Comparison of ENCODE assay signal across 8 cellular contexts in the genomic region with DNA sequence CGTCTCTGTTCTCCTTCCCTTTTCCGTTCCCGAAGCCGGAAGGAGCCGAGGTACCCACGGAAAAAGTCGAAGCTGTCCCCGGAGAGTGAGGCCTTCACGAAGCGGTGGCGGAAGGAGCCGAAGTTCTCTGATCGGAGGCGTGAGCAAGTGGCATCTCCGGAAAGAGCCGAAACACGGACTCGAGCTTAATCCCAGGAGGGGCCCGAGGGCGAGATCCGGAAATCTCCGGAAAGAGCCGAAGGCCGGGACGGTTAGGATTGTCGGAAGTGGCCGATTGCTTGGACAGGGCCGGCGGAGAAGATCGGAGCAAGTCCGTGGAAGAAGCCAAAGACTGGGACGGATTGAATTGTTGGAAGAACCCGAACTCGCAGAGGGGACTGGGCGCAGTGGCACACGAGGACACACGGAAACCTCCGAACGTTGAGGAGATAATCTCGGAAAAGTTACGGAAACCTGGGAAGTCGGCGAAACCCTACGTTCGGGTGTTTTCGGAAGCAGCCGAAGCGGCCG. TPM values are rescaled to one million over a fixed set of nuclear protein-coding genes. Genes with fewer than 3 reads are reported as not detected.
A peak's percentile ranks its signal among the peaks of the same experiment; 100 is the strongest.
DNase-seq lines count a peak whose midpoint lies in the region; ATAC-seq and TF ChIP-seq lines count a peak whose summit lies in the region.

No MANE protein-coding gene starts in this region.

- H3K36me3 Mint-ChIP-seq in glutamatergic neuron (ENCODE audit: unreplicated experiment) = no peaks in the 10 kb centered on the region

- H3K27ac Mint-ChIP-seq in glutamatergic neuron (ENCODE audit: unreplicated experiment) = peak overlapping the region; percentile 98

- H3K4me1 Mint-ChIP-seq in glutamatergic neuron (ENCODE audit: low read depth, unreplicated experiment) = peaks cover 17% of the 10 kb centered on the region

- H3K9me3 Mint-ChIP-seq in glutamatergic neuron (ENCODE audit: unreplicated experiment) = peaks cover 15% of the 10 kb centered on the region

- ATAC-seq in HG02678 (IDR thresholded peaks at IDR 0.05; ENCODE audit: unreplicated experiment) (peak; percentile 64), omental fat pad (ENCODE audit: low FRiP score) (peak; percentile 74)

- peak; percentile 99 for DNase-seq in NCI-H1105 treated with DMSO at 0.1 percent for 48 hours (lab: John Stamatoyannopoulos, UW)
- DNase-seq in SKM-1 treated with dmso at 0.1 percent for 144 hours (lab: John Stamatoyannopoulos, UW; ENCODE audit: unreplicated experiment) = peak; percentile 89
- peak; percentile 98 for DNase-seq in activated naive CD8-positive, alpha-beta T cell treated with anti-CD3 and anti-CD28 coated beads, Interleukin-2, amount 50 U/mL, for 16 hours (ENCODE audit: low read depth, low spot score)
- peak; percentile 99 for DNase-seq in glutamatergic neuron
- DNase-seq in omental fat pad (ENCODE audit: low spot score) = peak; percentile 99

- peak overlapping the region; percentile 97 for H3K4me3 Mint-ChIP-seq in glutamatergic neuron (ENCODE audit: unreplicated experiment)

- no peak for TF ChIP-seq CTCF in glutamatergic neuron (IDR thresholded peaks at IDR 0.05; ENCODE audit: partially characterized antibody, unreplicated experiment)
- no peak for TF ChIP-seq CTCF in omental fat pad (IDR thresholded peaks at IDR 0.05)

- H3K4me3 ChIP-seq in GM08714 (ENCODE audit: low read length) = peak overlapping the region; percentile 72; the same call in 1 of the 2 replicates

- peaks cover 13% of the 10 kb centered on the region for H3K27me3 Mint-ChIP-seq in glutamatergic neuron (ENCODE audit: unreplicated experiment)

- H3K27ac ChIP-seq in temporal lobe (ENCODE audit: low read depth, low read length) = peak overlapping the region; percentile 96

RNA-seq across cellular contexts. Expression of a gene that starts 0.5 kb away (rescaled TPM):
- total RNA-seq in glutamatergic neuron (ENCODE audit: unreplicated experiment) (216 TPM), omental fat pad (100 to 1,000 TPM in 2 of 4 donors, 10 to 100 TPM in 2; 55.2 to 132 (median 86.1) TPM), temporal lobe (83.6 TPM)

RNA-seq across cellular contexts. Expression of a gene that starts 6.4 kb away (rescaled TPM):
- 32.1 TPM for total RNA-seq in glutamatergic neuron (ENCODE audit: unreplicated experiment)
- total RNA-seq in omental fat pad = 10 to 100 TPM in 3 of 4 donors, 1 to 10 TPM in 1; 9.8 to 15.2 (median 11.0) TPM
- 10.1 TPM for total RNA-seq in temporal lobe

RNA-seq across cellular contexts. Expression of a gene that starts 10.9 kb away (rescaled TPM):
- total RNA-seq in glutamatergic neuron (ENCODE audit: unreplicated experiment) (31.0 TPM), omental fat pad (10 to 100 TPM in 3 of 4 donors, 1 to 10 TPM in 1; 9.9 to 15.0 (median 11.9) TPM), temporal lobe (6.9 TPM)

RNA-seq across cellular contexts. Expression of a gene that starts 13.6 kb away (rescaled TPM):
- total RNA-seq in glutamatergic neuron (ENCODE audit: unreplicated experiment) = 43.6 TPM
- total RNA-seq in omental fat pad = 10 to 100 TPM; 11.4 to 20.5 (median 13.8) TPM
- 4.4 TPM for total RNA-seq in temporal lobe

RNA-seq across cellular contexts. Expression of a gene that starts 20.6 kb away (rescaled TPM):
- total RNA-seq in glutamatergic neuron (ENCODE audit: unreplicated experiment) (150 TPM), omental fat pad (10 to 100 TPM; 56.4 to 82.3 (median 62.0) TPM), temporal lobe (32.2 TPM)

Comparison
In these comparisons a context has a peak if more than half of its experiments do, and no peak if none do; other contexts are left out.
1. Peak in every context shown above with its lines: DNase-seq, ATAC-seq, H3K4me3 ChIP-seq and H3K27ac ChIP-seq.